ENCODE assay signal across 8 cellular contexts in genomic region chr1:47175227-47175934, GRCh38. TPM values are rescaled to one million over a fixed set of nuclear protein-coding genes. Genes with fewer than 3 reads are reported as not detected.
DNase-seq lines count a peak whose midpoint lies in the region; ATAC-seq and TF ChIP-seq lines count a peak whose summit lies in the region.

No MANE protein-coding gene starts in this region.

- H3K27ac ChIP-seq in right atrium auricular region: no peak overlapping the region

- no peaks in the 10 kb centered on the region for H3K9me3 ChIP-seq in right atrium auricular region

- no peak overlapping the region for H3K4me3 ChIP-seq in Jurkat, Clone E6-1 (ENCODE audit: low read length)
- H3K4me3 ChIP-seq in right atrium auricular region: no peak overlapping the region

- peaks cover 0 to 12% of the 10 kb centered on the region in 2 donors for H3K4me1 ChIP-seq in right atrium auricular region

- DNase-seq in Ammon's horn (ENCODE audit: low spot score) (peak; percentile 86), RPMI8226 (peak; percentile 74), anterior cingulate cortex (lab: John Stamatoyannopoulos, UW) (peak in 47 of 58 donors; percentile 14 to 74 (median 38)), right atrium auricular region (ENCODE audit: low spot score) (no peak), retina (peak; percentile 69)
- DNase-seq in Jurkat, Clone E6-1 (ENCODE audit: low read depth, low spot score): peak; percentile 60

- ATAC-seq in GM18519 (IDR thresholded peaks at IDR 0.05; ENCODE audit: low FRiP score, unreplicated experiment) (peak; percentile 41), GM18858 (IDR thresholded peaks at IDR 0.05; ENCODE audit: unreplicated experiment) (no peak)

- H3K36me3 ChIP-seq in right atrium auricular region: no peaks in the 10 kb centered on the region

- no peaks in the 10 kb centered on the region for H3K27me3 ChIP-seq in right atrium auricular region

- peak; percentile 96 to 97 for TF ChIP-seq CTCF in right atrium auricular region (IDR thresholded peaks at IDR 0.05)

RNA-seq across cellular contexts. Expression of gene PDZK1IP1, which starts 14.5 kb away (rescaled TPM):
- polyA plus RNA-seq in Jurkat, Clone E6-1 (2012; ENCODE audit: insufficient read depth, insufficient read length): not detected
- 10 to 100 TPM in 1 of 2 donors, 1 to 10 TPM in 1; 3.1 to 10.6 TPM for total RNA-seq in right atrium auricular region

RNA-seq across cellular contexts. Expression of gene CYP4A22, which starts 38.1 kb away (rescaled TPM):
- not detected for polyA plus RNA-seq in Jurkat, Clone E6-1 (2012; ENCODE audit: insufficient read depth, insufficient read length)
- total RNA-seq in right atrium auricular region: not detected

RNA-seq across cellular contexts. Expression of gene TAL1, which starts 56.6 kb away (rescaled TPM):
- polyA plus RNA-seq in Jurkat, Clone E6-1 (2012; ENCODE audit: insufficient read depth, insufficient read length): 149 TPM
- 1 to 10 TPM; 3.1 to 4.1 TPM for total RNA-seq in right atrium auricular region
